ENCODE assay signal across 8 cellular contexts in genomic region chr1:36350659-36351171, GRCh38. TPM values are rescaled to one million over a fixed set of nuclear protein-coding genes. Genes with fewer than 3 reads are reported as not detected.
DNase-seq lines count a peak whose midpoint lies in the region; ATAC-seq and TF ChIP-seq lines count a peak whose summit lies in the region.

No MANE protein-coding gene starts in this region.

- H3K4me3 ChIP-seq in esophagus muscularis mucosa (peak overlapping the region; percentile 6 to 41 (median 18)), prostate gland (no peak overlapping the region)

- peaks cover 39 to 91% (median 84%) of the 10 kb centered on the region in 4 donors for H3K36me3 ChIP-seq in esophagus muscularis mucosa
- H3K36me3 ChIP-seq in prostate gland: peaks cover 13 to 22% of the 10 kb centered on the region in 2 donors

- ATAC-seq in GM19035 (IDR thresholded peaks at IDR 0.05; ENCODE audit: unreplicated experiment) (no peak), GM21717 (IDR thresholded peaks at IDR 0.05; ENCODE audit: unreplicated experiment) (no peak)

- intact Hi-C loops in esophagus muscularis mucosa (cut with DNase I) (loop anchor here (2.0 kb wide), 1 partner anchor 58 kb away; no protein-coding TSS in a partner anchor), prostate gland (cut with DNase I) (no loop called here)

- WGBS in esophagus muscularis mucosa: 21% methylated on average over 6 of the region's 12 CpGs
- 37% methylated on average over 12 of the region's 12 CpGs for WGBS in prostate gland

- H3K4me1 ChIP-seq in esophagus muscularis mucosa (peaks cover 28 to 46% (median 42%) of the 10 kb centered on the region in 4 donors), prostate gland (replicated peaks) (no peaks in the 10 kb centered on the region)

- H3K27me3 ChIP-seq in esophagus muscularis mucosa (no peaks in the 10 kb centered on the region), prostate gland (replicated peaks; ENCODE audit: insufficient read depth) (no peaks in the 10 kb centered on the region)

- TF ChIP-seq POLR2A in esophagus muscularis mucosa (IDR thresholded peaks at IDR 0.05; ENCODE audit: low read depth) (no peak), prostate gland (IDR thresholded peaks at IDR 0.05) (no peak)

- TF ChIP-seq EP300 in esophagus muscularis mucosa (IDR thresholded peaks at IDR 0.05): no peak

- TF ChIP-seq CTCF in esophagus muscularis mucosa (IDR thresholded peaks at IDR 0.05) (no peak), prostate gland (IDR thresholded peaks at IDR 0.05) (no peak)

- H3K27ac ChIP-seq in esophagus muscularis mucosa (replicated peaks in 1 of 4) (peak overlapping the region; percentile 66 to 78 (median 68)), prostate gland (peak overlapping the region; percentile 17 to 34)

- peak; percentile 96 for DNase-seq in HS-27A (ENCODE audit: low read depth)
- peak; percentile 65 for DNase-seq in activated CD8-positive, alpha-beta memory T cell treated with anti-CD3 and anti-CD28 coated beads for 24 hours
- no peak for DNase-seq in esophagus muscularis mucosa (ENCODE audit: extremely low spot score)
- DNase-seq in prostate gland (ENCODE audit: low spot score): no peak
- no peak for DNase-seq in DMS79 treated with DMSO at 0.1 percent for 48 hours (lab: John Stamatoyannopoulos, UW)
- no peak for DNase-seq in NCI-H2196 (lab: John Stamatoyannopoulos, UW; ENCODE audit: unreplicated experiment)

- H3K9me3 ChIP-seq in esophagus muscularis mucosa (no peaks in the 10 kb centered on the region), prostate gland (no peaks in the 10 kb centered on the region)

RNA-seq across cellular contexts. Expression of gene EVA1B, which starts 27.3 kb away (rescaled TPM):
- total RNA-seq in esophagus muscularis mucosa (100 to 1,000 TPM in 2 of 4 donors, 10 to 100 TPM in 2; 45.1 to 129 (median 79.5) TPM), prostate gland (10 to 100 TPM; 67.1 to 78.7 TPM)

RNA-seq across cellular contexts. Expression of gene STK40, which starts 35.0 kb away (rescaled TPM):
- total RNA-seq in esophagus muscularis mucosa: 100 to 1,000 TPM in 1 of 4 donors, 10 to 100 TPM in 3; 67.7 to 103 (median 80.2) TPM
- total RNA-seq in prostate gland: 100 to 1,000 TPM in 1 of 2 donors, 10 to 100 TPM in 1; 30.8 to 111 TPM

RNA-seq across cellular contexts. Expression of gene SH3D21, which starts 44.5 kb away (rescaled TPM):
- 1 to 10 TPM in 2 of 4 donors, under 1 TPM in 2; 0.26 to 2.0 (median 1.1) TPM for total RNA-seq in esophagus muscularis mucosa
- 10 to 100 TPM in 1 of 2 donors, 1 to 10 TPM in 1; 8.1 to 10.6 TPM for total RNA-seq in prostate gland

RNA-seq across cellular contexts. Expression of gene LSM10, which starts 47.0 kb away (rescaled TPM):
- total RNA-seq in esophagus muscularis mucosa (10 to 100 TPM; 42.2 to 64.5 (median 59.5) TPM), prostate gland (10 to 100 TPM; 36.8 to 72.7 TPM)

Comparison
In these comparisons a context has a peak if more than half of its experiments do, and no peak if none do; other contexts are left out.
1. DNase-seq: peak in HS-27A (single experiment) and activated CD8-positive, alpha-beta memory T cell treated with anti-CD3 and anti-CD28 coated beads for 24 hours (single experiment); none in esophagus muscularis mucosa (single experiment), prostate gland (single experiment), DMS79 treated with DMSO at 0.1 percent for 48 hours (single experiment) and NCI-H2196 (single experiment).
2. H3K4me3 ChIP-seq: peak in esophagus muscularis mucosa (4 of 4); none in prostate gland (0 of 2).